In genomic region chrX:44400588-44400987, GRCh38 we compare ENCODE assay signal across 9 cellular contexts. TPM values are rescaled to one million over a fixed set of nuclear protein-coding genes. Genes with fewer than 3 reads are reported as not detected.
A peak's percentile ranks its signal among the peaks of the same experiment; 100 is the strongest.
DNase-seq lines count a peak whose midpoint lies in the region; ATAC-seq and TF ChIP-seq lines count a peak whose summit lies in the region.
"Had no signal": no experiment of that assay in that cellular context is flagged by ENCODE, and none has a peak within 500 bp of the region (broad histone marks: within the 10 kb centered on the region; RNA-seq: fewer than 3 reads in every experiment).

No MANE protein-coding gene starts in this region.

- no TSS peak for BruUV-seq in mammary epithelial cell (replicated peaks; lab: Mats Ljungman, UMichigan)

- H2AFZ ChIP-seq in mammary epithelial cell (ENCODE audit: low read depth, low read length): no peak overlapping the region
- no peak overlapping the region for H2AFZ ChIP-seq in trophoblast cell (ENCODE audit: insufficient read depth, low read length, poor library complexity)

- H3K14ac ChIP-seq in trophoblast cell (ENCODE audit: low read length): no peak overlapping the region

- H3K4me2 ChIP-seq in mammary epithelial cell (ENCODE audit: insufficient read depth, low read depth, low read length): peak overlapping the region; percentile 15
- no peak overlapping the region for H3K4me2 ChIP-seq in trophoblast cell (ENCODE audit: low read length)

- H3K36me3 ChIP-seq in BJ (ENCODE audit: control insufficient read depth, insufficient read depth, low read length) (no peaks in the 10 kb centered on the region), mammary epithelial cell (ENCODE audit: insufficient read depth, low read length) (no peaks in the 10 kb centered on the region), trophoblast cell (ENCODE audit: control insufficient read depth in 1 of 2, insufficient read depth in 2 of 2, low read length in 2 of 2) (no peaks in the 10 kb centered on the region)
- H3K36me3 ChIP-seq: thoracic aorta had no signal

- TF ChIP-seq RAD21 in Ishikawa (IDR thresholded peaks at IDR 0.05; ENCODE audit: low read depth): no peak

- no peaks in the 10 kb centered on the region for H3K27me3 ChIP-seq in BJ (ENCODE audit: control insufficient read depth, insufficient read depth, low read length)
- no peaks in the 10 kb centered on the region for H3K27me3 ChIP-seq in mammary epithelial cell (ENCODE audit: insufficient read depth, low read length)
- H3K27me3 ChIP-seq in trophoblast cell (ENCODE audit: insufficient read depth, low read length): no peaks in the 10 kb centered on the region

- in situ Hi-C loops in mammary epithelial cell (cut with MboI; ENCODE audit: low sequenced_read_pairs in 2 of 2): no loop called here

- H2BK120ac ChIP-seq in trophoblast cell (ENCODE audit: insufficient read depth, low read length, poor library complexity): no peak overlapping the region

- no peaks in the 10 kb centered on the region for H3K79me1 ChIP-seq in trophoblast cell (ENCODE audit: low read length)

- no peak for ATAC-seq in GM18519 (IDR thresholded peaks at IDR 0.05; ENCODE audit: low FRiP score, unreplicated experiment)
- no peak for ATAC-seq in HG02642 (IDR thresholded peaks at IDR 0.05; ENCODE audit: poor library complexity, unreplicated experiment)

- 0% methylated on average over 4 of the region's 4 CpGs for WGBS in mammary epithelial cell (ENCODE audit: low coverage, missing lambda C conversion rate)
- no CpG with 5 or more reads among the region's 4 CpGs for WGBS in trophoblast cell (ENCODE audit: extremely low coverage, insufficient coverage, insufficient read length)

- H3K4ac ChIP-seq in trophoblast cell (ENCODE audit: low read depth, low read length): no peak overlapping the region

- H3K79me2 ChIP-seq in mammary epithelial cell (ENCODE audit: insufficient read depth, low read length) (no peaks in the 10 kb centered on the region), trophoblast cell (ENCODE audit: control insufficient read depth, insufficient read depth, low read length, poor library complexity) (no peaks in the 10 kb centered on the region)

- H3K4me3 ChIP-seq in BJ (ENCODE audit: low read depth, low read length) (no peak overlapping the region), mammary epithelial cell (replicated peaks in 1 of 3; ENCODE audit: insufficient read depth in 1 of 3, low read depth in 2 of 3, low read length in 3 of 3) (no peak overlapping the region), trophoblast cell (ENCODE audit: low read depth, low read length) (no peak overlapping the region)
- H3K4me3 ChIP-seq: thoracic aorta had no signal

- no peak overlapping the region for H3K27ac ChIP-seq in mammary epithelial cell (ENCODE audit: insufficient read depth, low read depth, low read length)
- H3K27ac ChIP-seq in trophoblast cell (ENCODE audit: low read depth, low read length): no peak overlapping the region
- H3K27ac ChIP-seq: thoracic aorta had no signal

- no peak overlapping the region for H3K18ac ChIP-seq in trophoblast cell (ENCODE audit: low read length)

- dilution Hi-C loops in mammary epithelial cell (cut with HindIII; ENCODE audit: low sequenced_read_pairs): no loop called here

- no peak overlapping the region for H2BK5ac ChIP-seq in trophoblast cell (ENCODE audit: low read depth, low read length, poor library complexity)

- CTCF ChIA-PET in BJ (lab: Yijun Ruan, JAX): no interaction called here
- CTCF ChIA-PET in mammary epithelial cell (lab: Charles Lee; ENCODE audit: low non-redundant PET): interaction anchor here (0.6 kb wide), 1 partner anchor 1018 kb away, joined by 4 read pairs; no protein-coding TSS in a partner anchor

- H4K8ac ChIP-seq in trophoblast cell (ENCODE audit: low read depth, low read length): no peak overlapping the region

- POLR2A ChIA-PET in BJ (lab: Charles Lee): no interaction called here

- H3K9ac ChIP-seq in mammary epithelial cell (ENCODE audit: insufficient read depth, low read length) (no peak overlapping the region), trophoblast cell (ENCODE audit: low read length) (no peak overlapping the region)

- DNase-seq in BJ (ENCODE audit: low read depth): peak; percentile 44
- peak; percentile 95 for DNase-seq in mammary epithelial cell
- DNase-seq in trophoblast cell: peak; percentile 46 to 63
- no peak for DNase-seq in NCI-H2227 treated with DMSO at 0.1 percent for 48 hours (lab: John Stamatoyannopoulos, UW)
- no peak for DNase-seq in ecto neural progenitor cell (ENCODE audit: low spot score)

- H4K91ac ChIP-seq in trophoblast cell (ENCODE audit: low read depth, low read length): no peak overlapping the region

- no peaks in the 10 kb centered on the region for H4K20me1 ChIP-seq in mammary epithelial cell (ENCODE audit: insufficient read depth, low read length)

- TF ChIP-seq EP300 in Ishikawa (IDR thresholded peaks at IDR 0.05; ENCODE audit: borderline replicate concordance): no peak

- intact Hi-C loops in mammary epithelial cell (cut with micrococcal nuclease): no loop called here

- no peak overlapping the region for H4K12ac ChIP-seq in trophoblast cell (ENCODE audit: low read depth, low read length)

- H2BK12ac ChIP-seq in trophoblast cell (ENCODE audit: low read length): no peak overlapping the region

- no peak for TF ChIP-seq CTCF in BJ (IDR thresholded peaks at IDR 0.05; ENCODE audit: insufficient read depth, low read depth, low read length)
- no peak for TF ChIP-seq CTCF in mammary epithelial cell (conservative IDR thresholded peaks at IDR 0.05 in 1 of 2, IDR thresholded peaks at IDR 0.05 in 1 of 2; ENCODE audit: extremely low read depth in 1 of 2, insufficient read depth in 1 of 2, low read depth in 1 of 2, low read length in 2 of 2)

- H3K4me1 ChIP-seq in mammary epithelial cell (ENCODE audit: insufficient read depth, low read length) (peaks cover 10% of the 10 kb centered on the region), trophoblast cell (ENCODE audit: control insufficient read depth in 1 of 2, insufficient read depth in 2 of 2, low read length in 2 of 2) (no peaks in the 10 kb centered on the region)

- no peak overlapping the region for H2AK5ac ChIP-seq in trophoblast cell (ENCODE audit: low read length)

- no peak overlapping the region for H3K23ac ChIP-seq in trophoblast cell (ENCODE audit: low read length)

- H3K9me3 ChIP-seq in mammary epithelial cell (replicated peaks; ENCODE audit: insufficient read depth, low read length) (no peaks in the 10 kb centered on the region), trophoblast cell (ENCODE audit: insufficient read depth, low read depth, low read length) (no peaks in the 10 kb centered on the region)
- H3K9me3 ChIP-seq: thoracic aorta had no signal

TF ChIP-seq in Ishikawa, 13 proteins besides CTCF, POLR2A, EP300 and RAD21:
- TF ChIP-seq EGR1 (IDR thresholded peaks at IDR 0.05) (peak; percentile 50; the same call in 1 of the 2 replicates), ZBTB7A (IDR thresholded peaks at IDR 0.05; ENCODE audit: low read depth) (no peak), MAX (IDR thresholded peaks at IDR 0.05) (no peak)

RNA-seq across cellular contexts. Expression of gene EFHC2, which starts 57.1 kb away (rescaled TPM):
- polyA plus RNA-seq in BJ (2011; rRNA removed) (not detected in 2 replicates), mammary epithelial cell (0.18 TPM)
- not detected in 2 replicates for polyA minus RNA-seq in BJ (2011; rRNA and poly(A)+ RNA removed)
- total RNA-seq in mammary epithelial cell: 1 to 10 TPM in 1 of 2 donors, not detected in 1; 2.2 TPM
- not detected for polyA minus RNA-seq in mammary epithelial cell
- polyA plus RNA-seq in trophoblast cell (2013): 0.40 and 0.41 TPM in 2 replicates

Comparison
In these comparisons a context has a peak if more than half of its experiments do, and no peak if none do; other contexts are left out.
1. DNase-seq: peak in BJ (single experiment), mammary epithelial cell (single experiment) and trophoblast cell (2 of 2); none in NCI-H2227 treated with DMSO at 0.1 percent for 48 hours (single experiment) and ecto neural progenitor cell (single experiment).